In the genomic region with DNA sequence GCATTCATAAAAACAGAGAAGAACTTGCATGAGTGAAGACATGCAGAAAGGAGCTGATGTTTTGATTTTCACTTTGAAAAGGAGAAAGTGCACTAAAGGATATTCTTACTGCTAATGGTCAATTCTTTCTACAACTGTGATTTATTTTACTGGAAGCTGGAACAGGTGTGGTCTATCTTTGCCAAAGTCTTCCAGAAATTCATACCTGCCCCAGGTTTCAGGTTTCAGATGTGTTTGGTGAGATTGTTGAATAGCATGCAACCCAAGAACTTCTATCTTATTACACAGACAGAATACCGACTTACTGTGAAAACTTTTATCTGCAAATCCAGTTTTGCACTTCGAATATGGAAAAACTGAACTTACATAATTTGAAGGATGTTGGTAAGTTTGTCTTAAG, we compare ENCODE assay signal across 25 cellular contexts.
A peak's percentile ranks its signal among the peaks of the same experiment; 100 is the strongest.
DNase-seq lines count a peak whose midpoint lies in the region; ATAC-seq and TF ChIP-seq lines count a peak whose summit lies in the region.
"Had no signal": no experiment of that assay in that cellular context is flagged by ENCODE, and none has a peak within 500 bp of the region (broad histone marks: within the 10 kb centered on the region; RNA-seq: fewer than 3 reads in every experiment).

No MANE protein-coding gene starts in this region.

- intact Hi-C loops in thyroid gland (cut with DNase I) = no loop called here

- TF ChIP-seq EP300 in Ishikawa (IDR thresholded peaks at IDR 0.05; ENCODE audit: borderline replicate concordance) = peak; percentile 79

- H3K36me3 ChIP-seq in RWPE2 (ENCODE audit: low read depth) = no peaks in the 10 kb centered on the region
- no peaks in the 10 kb centered on the region for H3K36me3 ChIP-seq in thyroid gland

- H3K4me3 ChIP-seq in RWPE2 (ENCODE audit: severe bottlenecking) (no peak overlapping the region), thyroid gland (replicated peaks in 1 of 3) (no peak overlapping the region)
- H3K4me3 ChIP-seq: PC-9 had no signal

- TF ChIP-seq POLR2A in thyroid gland (IDR thresholded peaks at IDR 0.05) = no peak

- TF ChIP-seq CTCF in 22Rv1 (IDR thresholded peaks at IDR 0.05) (no peak), RWPE2 (IDR thresholded peaks at IDR 0.05; ENCODE audit: poor library complexity, severe bottlenecking) (no peak), thyroid gland (IDR thresholded peaks at IDR 0.05) (no peak)

- 87 to 90% methylated on average over 2 of the region's 2 CpGs for WGBS in thyroid gland, 2 donors

- H3K9me3 ChIP-seq in RWPE2 (ENCODE audit: severe bottlenecking) (peaks cover 2% of the 10 kb centered on the region), thyroid gland (no peaks in the 10 kb centered on the region)

- peak overlapping the region; percentile 51; the same call in 1 of the 2 replicates for H3K27ac ChIP-seq in 22Rv1
- peak overlapping the region; percentile 16 for H3K27ac ChIP-seq in RWPE2 (ENCODE audit: poor library complexity, severe bottlenecking)
- no peak overlapping the region for H3K27ac ChIP-seq in thyroid gland
- H3K27ac ChIP-seq: C4-2B, KMS-11 had no signal

- H3K4me1 ChIP-seq in RWPE2 (ENCODE audit: insufficient read depth, poor library complexity, severe bottlenecking) = peaks cover 26% of the 10 kb centered on the region
- H3K4me1 ChIP-seq in thyroid gland = peaks cover 0 to 2% of the 10 kb centered on the region in 2 donors

- ATAC-seq in RWPE2 (ENCODE audit: low read depth) = peak; percentile 64
- no peak for ATAC-seq in HG02840 (IDR thresholded peaks at IDR 0.05; ENCODE audit: low FRiP score, unreplicated experiment)

- no peak for TF ChIP-seq RAD21 in Ishikawa (IDR thresholded peaks at IDR 0.05; ENCODE audit: low read depth)

- H3K27me3 ChIP-seq in RWPE2 (ENCODE audit: insufficient read depth, poor library complexity, severe bottlenecking) (no peaks in the 10 kb centered on the region), thyroid gland (no peaks in the 10 kb centered on the region)

- no peak for DNase-seq in RWPE2 (ENCODE audit: low spot score)
- peak; percentile 29 for DNase-seq in myocyte (ENCODE audit: low read depth)
- DNase-seq in thyroid gland = no peak
- no peak for DNase-seq in activated CD4-positive, alpha-beta T cell treated with anti-CD3 and anti-CD28 coated beads, Interleukin-2, amount 50 U/mL, for 48 hours
- DNase-seq: Calu3; CD8-positive, alpha-beta memory T cell; DND-41; HCEC 1CT; IMR-90; NCI-H1105 treated with DMSO at 0.1 percent for 48 hours; NCI-H146; NCI-H1930; NCI-H2107; NCI-H345; NCI-H510A treated with DMSO at 0.1 percent for 48 hours; NCI-H748 treated with DMSO at 0.1 percent for 48 hours; NK-92 treated with Interleukin-12 subunit alpha and Interleukin-12 subunit beta, amount 100 ng/mL, for 24 hours; RPMI8226; SHP77 had no signal

TF ChIP-seq in Ishikawa, 13 proteins besides CTCF, POLR2A, EP300 and RAD21:
- TF ChIP-seq TEAD4 (IDR thresholded peaks at IDR 0.05) (peak; percentile 26; the same call in 1 of the 2 replicates), YY1 (IDR thresholded peaks at IDR 0.05; ENCODE audit: low read depth) (no peak), CEBPB (IDR thresholded peaks at IDR 0.05) (no peak), ZBTB7A (IDR thresholded peaks at IDR 0.05; ENCODE audit: low read depth) (no peak), NFIC (IDR thresholded peaks at IDR 0.05) (peak; percentile 87), CREB1 (IDR thresholded peaks at IDR 0.05; ENCODE audit: low read depth) (no peak), FOXM1 (IDR thresholded peaks at IDR 0.05; ENCODE audit: borderline replicate concordance, low read depth) (peak; percentile 58; the same call in 1 of the 2 replicates), TCF12 (IDR thresholded peaks at IDR 0.05; ENCODE audit: low read depth) (peak; percentile 89)
- TF ChIP-seq, protein P1, sequence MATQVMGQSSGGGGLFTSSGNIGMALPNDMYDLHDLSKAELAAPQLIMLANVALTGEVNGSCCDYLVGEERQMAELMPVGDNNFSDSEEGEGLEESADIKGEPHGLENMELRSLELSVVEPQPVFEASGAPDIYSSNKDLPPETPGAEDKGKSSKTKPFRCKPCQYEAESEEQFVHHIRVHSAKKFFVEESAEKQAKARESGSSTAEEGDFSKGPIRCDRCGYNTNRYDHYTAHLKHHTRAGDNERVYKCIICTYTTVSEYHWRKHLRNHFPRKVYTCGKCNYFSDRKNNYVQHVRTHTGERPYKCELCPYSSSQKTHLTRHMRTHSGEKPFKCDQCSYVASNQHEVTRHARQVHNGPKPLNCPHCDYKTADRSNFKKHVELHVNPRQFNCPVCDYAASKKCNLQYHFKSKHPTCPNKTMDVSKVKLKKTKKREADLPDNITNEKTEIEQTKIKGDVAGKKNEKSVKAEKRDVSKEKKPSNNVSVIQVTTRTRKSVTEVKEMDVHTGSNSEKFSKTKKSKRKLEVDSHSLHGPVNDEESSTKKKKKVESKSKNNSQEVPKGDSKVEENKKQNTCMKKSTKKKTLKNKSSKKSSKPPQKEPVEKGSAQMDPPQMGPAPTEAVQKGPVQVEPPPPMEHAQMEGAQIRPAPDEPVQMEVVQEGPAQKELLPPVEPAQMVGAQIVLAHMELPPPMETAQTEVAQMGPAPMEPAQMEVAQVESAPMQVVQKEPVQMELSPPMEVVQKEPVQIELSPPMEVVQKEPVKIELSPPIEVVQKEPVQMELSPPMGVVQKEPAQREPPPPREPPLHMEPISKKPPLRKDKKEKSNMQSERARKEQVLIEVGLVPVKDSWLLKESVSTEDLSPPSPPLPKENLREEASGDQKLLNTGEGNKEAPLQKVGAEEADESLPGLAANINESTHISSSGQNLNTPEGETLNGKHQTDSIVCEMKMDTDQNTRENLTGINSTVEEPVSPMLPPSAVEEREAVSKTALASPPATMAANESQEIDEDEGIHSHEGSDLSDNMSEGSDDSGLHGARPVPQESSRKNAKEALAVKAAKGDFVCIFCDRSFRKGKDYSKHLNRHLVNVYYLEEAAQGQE (IDR thresholded peaks at IDR 0.05; ENCODE audit: low read depth) = no peak
- TF ChIP-seq, protein P2, sequence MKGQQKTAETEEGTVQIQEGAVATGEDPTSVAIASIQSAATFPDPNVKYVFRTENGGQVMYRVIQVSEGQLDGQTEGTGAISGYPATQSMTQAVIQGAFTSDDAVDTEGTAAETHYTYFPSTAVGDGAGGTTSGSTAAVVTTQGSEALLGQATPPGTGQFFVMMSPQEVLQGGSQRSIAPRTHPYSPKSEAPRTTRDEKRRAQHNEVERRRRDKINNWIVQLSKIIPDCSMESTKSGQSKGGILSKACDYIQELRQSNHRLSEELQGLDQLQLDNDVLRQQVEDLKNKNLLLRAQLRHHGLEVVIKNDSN (IDR thresholded peaks at IDR 0.05) = no peak
TF ChIP-seq in Ishikawa: peak in this region for 4.

Comparison
In these comparisons a context has a peak if more than half of its experiments do, and no peak if none do; other contexts are left out.
1. H3K27ac ChIP-seq: peak in 22Rv1 (single experiment) and RWPE2 (single experiment); none in thyroid gland (0 of 3).